In the genomic region with DNA sequence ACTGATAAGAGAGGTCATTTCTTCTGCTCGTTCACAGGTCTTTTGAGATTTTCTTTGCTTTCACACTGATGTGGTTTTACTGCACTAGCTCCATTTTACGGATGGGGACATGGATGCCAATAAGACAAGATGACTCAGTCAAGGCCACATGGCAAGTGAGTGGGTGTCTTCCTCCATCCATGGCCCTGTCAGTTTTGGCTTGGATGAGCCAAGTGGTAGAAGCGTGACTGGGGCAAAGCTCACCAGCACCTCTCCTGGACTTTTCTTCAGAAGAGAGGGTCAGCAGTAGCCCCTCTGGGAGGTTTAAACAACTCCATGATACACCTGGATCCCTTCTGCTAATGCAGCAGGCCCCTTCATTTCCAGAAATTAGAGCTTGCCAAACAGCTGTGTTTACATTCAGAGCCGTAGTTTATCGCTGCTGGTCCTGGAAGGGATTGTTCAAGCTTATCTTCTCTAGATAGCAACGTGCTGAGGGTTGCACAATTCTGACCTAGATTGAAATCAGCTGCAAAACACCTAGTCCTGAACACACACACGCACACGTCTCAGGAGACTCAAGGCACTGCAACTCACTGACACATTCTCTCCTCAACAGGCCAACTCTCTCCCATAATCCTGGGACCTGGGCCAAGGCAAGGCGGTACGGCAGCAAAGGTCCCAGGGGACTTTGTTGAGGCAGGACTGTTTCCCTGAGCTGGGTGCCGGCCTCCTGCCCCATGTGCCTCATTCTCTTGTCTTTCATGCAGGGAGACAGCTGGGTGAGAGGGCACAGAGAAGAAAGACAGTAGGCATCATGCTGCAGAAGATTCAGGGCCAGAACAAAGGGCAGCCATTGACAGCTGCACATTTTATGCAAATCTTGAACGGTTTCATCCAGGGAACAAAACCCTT, we compare ENCODE assay signal across 1 cellular context.
TF ChIP-seq lines count a peak whose summit lies in the region.

No MANE protein-coding gene starts in this region.

TF ChIP-seq in K562, 482 proteins besides CTCF, POLR2A, EP300 and RAD21 (continued from another document and continues in another):
- TF ChIP-seq, protein P1, sequence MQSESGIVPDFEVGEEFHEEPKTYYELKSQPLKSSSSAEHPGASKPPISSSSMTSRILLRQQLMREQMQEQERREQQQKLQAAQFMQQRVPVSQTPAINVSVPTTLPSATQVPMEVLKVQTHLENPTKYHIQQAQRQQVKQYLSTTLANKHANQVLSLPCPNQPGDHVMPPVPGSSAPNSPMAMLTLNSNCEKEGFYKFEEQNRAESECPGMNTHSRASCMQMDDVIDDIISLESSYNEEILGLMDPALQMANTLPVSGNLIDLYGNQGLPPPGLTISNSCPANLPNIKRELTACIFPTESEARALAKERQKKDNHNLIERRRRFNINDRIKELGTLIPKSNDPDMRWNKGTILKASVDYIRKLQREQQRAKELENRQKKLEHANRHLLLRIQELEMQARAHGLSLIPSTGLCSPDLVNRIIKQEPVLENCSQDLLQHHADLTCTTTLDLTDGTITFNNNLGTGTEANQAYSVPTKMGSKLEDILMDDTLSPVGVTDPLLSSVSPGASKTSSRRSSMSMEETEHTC (IDR thresholded peaks at IDR 0.05) = no peak
- no peak for TF ChIP-seq MTF1 (CRISPR knock-in tag; IDR thresholded peaks at IDR 0.05; ENCODE audit: borderline replicate concordance)
- no peak for TF ChIP-seq MAFG (tag; conservative IDR thresholded peaks at IDR 0.05)
- TF ChIP-seq TAL1 (IDR thresholded peaks at IDR 0.05) = peak; percentile 81
- peak; percentile 68; the same call in 1 of the 2 replicates for TF ChIP-seq MYC (IDR thresholded peaks at IDR 0.05; ENCODE audit: low read depth, low read length)
- no peak for TF ChIP-seq MYC (CRISPR knock-in tag; IDR thresholded peaks at IDR 0.05; ENCODE audit: borderline replicate concordance, low read depth)
- TF ChIP-seq ZSCAN32 (CRISPR knock-in tag; IDR thresholded peaks at IDR 0.05) = no peak
- TF ChIP-seq BCL6 (CRISPR knock-in tag; IDR thresholded peaks at IDR 0.05) = 0 out of 2 replicates have a peak, but pooled peaks have one; percentile 56
- TF ChIP-seq, protein P2, sequence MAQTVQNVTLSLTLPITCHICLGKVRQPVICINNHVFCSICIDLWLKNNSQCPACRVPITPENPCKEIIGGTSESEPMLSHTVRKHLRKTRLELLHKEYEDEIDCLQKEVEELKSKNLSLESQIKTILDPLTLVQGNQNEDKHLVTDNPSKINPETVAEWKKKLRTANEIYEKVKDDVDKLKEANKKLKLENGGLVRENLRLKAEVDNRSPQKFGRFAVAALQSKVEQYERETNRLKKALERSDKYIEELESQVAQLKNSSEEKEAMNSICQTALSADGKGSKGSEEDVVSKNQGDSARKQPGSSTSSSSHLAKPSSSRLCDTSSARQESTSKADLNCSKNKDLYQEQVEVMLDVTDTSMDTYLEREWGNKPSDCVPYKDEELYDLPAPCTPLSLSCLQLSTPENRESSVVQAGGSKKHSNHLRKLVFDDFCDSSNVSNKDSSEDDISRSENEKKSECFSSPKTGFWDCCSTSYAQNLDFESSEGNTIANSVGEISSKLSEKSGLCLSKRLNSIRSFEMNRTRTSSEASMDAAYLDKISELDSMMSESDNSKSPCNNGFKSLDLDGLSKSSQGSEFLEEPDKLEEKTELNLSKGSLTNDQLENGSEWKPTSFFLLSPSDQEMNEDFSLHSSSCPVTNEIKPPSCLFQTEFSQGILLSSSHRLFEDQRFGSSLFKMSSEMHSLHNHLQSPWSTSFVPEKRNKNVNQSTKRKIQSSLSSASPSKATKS (CRISPR knock-in tag; IDR thresholded peaks at IDR 0.05) = no peak
- TF ChIP-seq PHB2 (IDR thresholded peaks at IDR 0.05; ENCODE audit: low read depth) = no peak
- TF ChIP-seq, protein P3, sequence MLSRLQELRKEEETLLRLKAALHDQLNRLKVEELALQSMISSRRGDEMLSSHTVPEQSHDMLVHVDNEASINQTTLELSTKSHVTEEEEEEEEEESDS (CRISPR knock-in tag; IDR thresholded peaks at IDR 0.05) = no peak
- TF ChIP-seq, protein P4, sequence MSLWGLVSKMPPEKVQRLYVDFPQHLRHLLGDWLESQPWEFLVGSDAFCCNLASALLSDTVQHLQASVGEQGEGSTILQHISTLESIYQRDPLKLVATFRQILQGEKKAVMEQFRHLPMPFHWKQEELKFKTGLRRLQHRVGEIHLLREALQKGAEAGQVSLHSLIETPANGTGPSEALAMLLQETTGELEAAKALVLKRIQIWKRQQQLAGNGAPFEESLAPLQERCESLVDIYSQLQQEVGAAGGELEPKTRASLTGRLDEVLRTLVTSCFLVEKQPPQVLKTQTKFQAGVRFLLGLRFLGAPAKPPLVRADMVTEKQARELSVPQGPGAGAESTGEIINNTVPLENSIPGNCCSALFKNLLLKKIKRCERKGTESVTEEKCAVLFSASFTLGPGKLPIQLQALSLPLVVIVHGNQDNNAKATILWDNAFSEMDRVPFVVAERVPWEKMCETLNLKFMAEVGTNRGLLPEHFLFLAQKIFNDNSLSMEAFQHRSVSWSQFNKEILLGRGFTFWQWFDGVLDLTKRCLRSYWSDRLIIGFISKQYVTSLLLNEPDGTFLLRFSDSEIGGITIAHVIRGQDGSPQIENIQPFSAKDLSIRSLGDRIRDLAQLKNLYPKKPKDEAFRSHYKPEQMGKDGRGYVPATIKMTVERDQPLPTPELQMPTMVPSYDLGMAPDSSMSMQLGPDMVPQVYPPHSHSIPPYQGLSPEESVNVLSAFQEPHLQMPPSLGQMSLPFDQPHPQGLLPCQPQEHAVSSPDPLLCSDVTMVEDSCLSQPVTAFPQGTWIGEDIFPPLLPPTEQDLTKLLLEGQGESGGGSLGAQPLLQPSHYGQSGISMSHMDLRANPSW (CRISPR knock-in tag; IDR thresholded peaks at IDR 0.05) = no peak
- no peak for TF ChIP-seq SIRT6 (IDR thresholded peaks at IDR 0.05; ENCODE audit: low read depth, low read length)
- no peak for TF ChIP-seq HDAC3 (IDR thresholded peaks at IDR 0.05; ENCODE audit: borderline replicate concordance, partially characterized antibody)
- no peak for TF ChIP-seq RBM14 (IDR thresholded peaks at IDR 0.05; ENCODE audit: borderline replicate concordance, insufficient read depth, low read depth, low read length)
- TF ChIP-seq, protein P5, sequence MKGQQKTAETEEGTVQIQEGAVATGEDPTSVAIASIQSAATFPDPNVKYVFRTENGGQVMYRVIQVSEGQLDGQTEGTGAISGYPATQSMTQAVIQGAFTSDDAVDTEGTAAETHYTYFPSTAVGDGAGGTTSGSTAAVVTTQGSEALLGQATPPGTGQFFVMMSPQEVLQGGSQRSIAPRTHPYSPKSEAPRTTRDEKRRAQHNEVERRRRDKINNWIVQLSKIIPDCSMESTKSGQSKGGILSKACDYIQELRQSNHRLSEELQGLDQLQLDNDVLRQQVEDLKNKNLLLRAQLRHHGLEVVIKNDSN (CRISPR knock-in tag; IDR thresholded peaks at IDR 0.05) = no peak
- no peak for TF ChIP-seq TEAD2 (tag; IDR thresholded peaks at IDR 0.05)
- TF ChIP-seq, protein P6, sequence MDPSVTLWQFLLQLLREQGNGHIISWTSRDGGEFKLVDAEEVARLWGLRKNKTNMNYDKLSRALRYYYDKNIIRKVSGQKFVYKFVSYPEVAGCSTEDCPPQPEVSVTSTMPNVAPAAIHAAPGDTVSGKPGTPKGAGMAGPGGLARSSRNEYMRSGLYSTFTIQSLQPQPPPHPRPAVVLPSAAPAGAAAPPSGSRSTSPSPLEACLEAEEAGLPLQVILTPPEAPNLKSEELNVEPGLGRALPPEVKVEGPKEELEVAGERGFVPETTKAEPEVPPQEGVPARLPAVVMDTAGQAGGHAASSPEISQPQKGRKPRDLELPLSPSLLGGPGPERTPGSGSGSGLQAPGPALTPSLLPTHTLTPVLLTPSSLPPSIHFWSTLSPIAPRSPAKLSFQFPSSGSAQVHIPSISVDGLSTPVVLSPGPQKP (CRISPR knock-in tag; IDR thresholded peaks at IDR 0.05) = no peak
- TF ChIP-seq TRIM24 (IDR thresholded peaks at IDR 0.05) = peak; percentile 89
- TF ChIP-seq CBFA2T3 (IDR thresholded peaks at IDR 0.05) = peak; percentile 91
- TF ChIP-seq, protein P7, sequence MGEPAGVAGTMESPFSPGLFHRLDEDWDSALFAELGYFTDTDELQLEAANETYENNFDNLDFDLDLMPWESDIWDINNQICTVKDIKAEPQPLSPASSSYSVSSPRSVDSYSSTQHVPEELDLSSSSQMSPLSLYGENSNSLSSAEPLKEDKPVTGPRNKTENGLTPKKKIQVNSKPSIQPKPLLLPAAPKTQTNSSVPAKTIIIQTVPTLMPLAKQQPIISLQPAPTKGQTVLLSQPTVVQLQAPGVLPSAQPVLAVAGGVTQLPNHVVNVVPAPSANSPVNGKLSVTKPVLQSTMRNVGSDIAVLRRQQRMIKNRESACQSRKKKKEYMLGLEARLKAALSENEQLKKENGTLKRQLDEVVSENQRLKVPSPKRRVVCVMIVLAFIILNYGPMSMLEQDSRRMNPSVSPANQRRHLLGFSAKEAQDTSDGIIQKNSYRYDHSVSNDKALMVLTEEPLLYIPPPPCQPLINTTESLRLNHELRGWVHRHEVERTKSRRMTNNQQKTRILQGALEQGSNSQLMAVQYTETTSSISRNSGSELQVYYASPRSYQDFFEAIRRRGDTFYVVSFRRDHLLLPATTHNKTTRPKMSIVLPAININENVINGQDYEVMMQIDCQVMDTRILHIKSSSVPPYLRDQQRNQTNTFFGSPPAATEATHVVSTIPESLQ (CRISPR knock-in tag; IDR thresholded peaks at IDR 0.05) = no peak
- TF ChIP-seq, protein P8, sequence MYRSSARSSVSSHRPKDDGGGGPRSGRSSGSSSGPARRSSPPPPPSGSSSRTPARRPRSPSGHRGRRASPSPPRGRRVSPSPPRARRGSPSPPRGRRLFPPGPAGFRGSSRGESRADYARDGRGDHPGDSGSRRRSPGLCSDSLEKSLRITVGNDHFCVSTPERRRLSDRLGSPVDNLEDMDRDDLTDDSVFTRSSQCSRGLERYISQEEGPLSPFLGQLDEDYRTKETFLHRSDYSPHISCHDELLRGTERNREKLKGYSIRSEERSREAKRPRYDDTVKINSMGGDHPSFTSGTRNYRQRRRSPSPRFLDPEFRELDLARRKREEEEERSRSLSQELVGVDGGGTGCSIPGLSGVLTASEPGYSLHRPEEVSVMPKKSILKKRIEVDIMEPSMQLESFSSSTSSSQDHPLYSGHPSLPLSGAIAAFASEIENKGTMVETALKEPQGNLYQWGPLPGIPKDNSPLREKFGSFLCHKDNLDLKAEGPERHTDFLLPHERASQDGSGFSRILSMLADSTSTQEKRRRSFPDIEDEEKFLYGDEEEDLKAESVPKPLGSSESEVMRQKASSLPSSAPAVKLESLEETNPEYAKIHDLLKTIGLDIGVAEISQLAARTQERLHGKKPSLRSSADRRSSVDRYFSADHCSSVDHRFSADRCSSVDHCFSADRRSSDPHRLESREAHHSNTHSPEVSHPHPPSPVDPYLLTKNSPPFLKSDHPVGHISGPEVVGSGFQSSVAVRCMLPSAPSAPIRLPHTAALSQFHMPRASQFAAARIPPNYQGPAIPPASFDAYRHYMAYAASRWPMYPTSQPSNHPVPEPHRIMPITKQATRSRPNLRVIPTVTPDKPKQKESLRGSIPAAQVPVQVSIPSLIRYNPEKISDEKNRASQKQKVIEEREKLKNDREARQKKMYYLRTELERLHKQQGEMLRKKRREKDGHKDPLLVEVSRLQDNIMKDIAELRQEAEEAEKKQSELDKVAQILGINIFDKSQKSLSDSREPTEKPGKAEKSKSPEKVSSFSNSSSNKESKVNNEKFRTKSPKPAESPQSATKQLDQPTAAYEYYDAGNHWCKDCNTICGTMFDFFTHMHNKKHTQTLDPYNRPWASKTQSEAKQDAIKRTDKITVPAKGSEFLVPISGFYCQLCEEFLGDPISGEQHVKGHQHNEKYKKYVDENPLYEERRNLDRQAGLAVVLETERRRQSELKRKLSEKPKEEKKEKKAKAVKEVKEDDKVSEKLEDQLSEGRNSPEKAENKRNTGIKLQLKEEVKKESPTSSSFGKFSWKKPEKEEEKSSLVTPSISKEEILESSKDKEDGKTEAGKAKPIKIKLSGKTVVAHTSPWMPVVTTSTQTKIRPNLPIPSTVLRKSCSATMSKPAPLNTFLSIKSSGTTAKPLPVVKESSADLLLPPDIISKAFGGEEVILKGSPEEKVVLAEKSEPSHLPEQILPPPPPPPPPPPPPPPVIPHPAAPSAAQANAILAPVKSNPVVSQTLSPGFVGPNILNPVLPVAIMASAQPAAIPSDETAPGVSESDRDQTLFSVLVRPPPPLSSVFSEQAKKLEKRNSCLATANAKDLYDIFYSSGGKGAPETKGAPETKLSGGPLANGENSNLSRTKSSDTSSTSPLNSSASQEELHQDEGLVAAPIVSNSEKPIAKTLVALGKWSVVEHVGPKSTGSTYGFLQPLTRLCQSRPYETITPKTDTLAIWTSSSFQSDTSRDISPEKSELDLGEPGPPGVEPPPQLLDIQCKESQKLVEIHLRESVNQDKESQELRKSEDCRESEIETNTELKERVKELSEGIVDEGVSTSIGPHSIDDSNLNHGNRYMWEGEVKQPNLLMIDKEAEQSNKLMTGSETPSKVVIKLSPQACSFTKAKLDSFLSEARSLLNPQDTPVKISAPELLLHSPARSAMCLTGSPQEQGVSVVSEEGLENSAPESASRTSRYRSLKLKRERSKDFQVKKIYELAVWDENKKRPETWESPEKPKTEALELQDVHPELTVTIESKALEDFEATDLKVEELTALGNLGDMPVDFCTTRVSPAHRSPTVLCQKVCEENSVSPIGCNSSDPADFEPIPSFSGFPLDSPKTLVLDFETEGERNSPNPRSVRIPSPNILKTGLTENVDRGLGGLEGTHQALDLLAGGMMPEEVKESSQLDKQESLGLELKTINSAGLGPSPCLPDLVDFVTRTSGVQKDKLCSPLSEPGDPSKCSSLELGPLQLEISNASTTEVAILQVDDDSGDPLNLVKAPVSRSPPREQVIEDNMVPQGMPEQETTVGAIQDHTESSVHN (IDR thresholded peaks at IDR 0.05; ENCODE audit: borderline replicate concordance in 1 of 2, low read depth in 1 of 2) = peak in 1 of 2 experiments; percentile 67; a peak in 2 of 4 replicates
- TF ChIP-seq MXI1 (IDR thresholded peaks at IDR 0.05; ENCODE audit: low read depth, low read length) = no peak
- TF ChIP-seq ZNF707 (CRISPR knock-in tag; conservative IDR thresholded peaks at IDR 0.05) = no peak
- TF ChIP-seq ARHGAP35 (IDR thresholded peaks at IDR 0.05; ENCODE audit: partially characterized antibody) = no peak
- TF ChIP-seq, protein P9, sequence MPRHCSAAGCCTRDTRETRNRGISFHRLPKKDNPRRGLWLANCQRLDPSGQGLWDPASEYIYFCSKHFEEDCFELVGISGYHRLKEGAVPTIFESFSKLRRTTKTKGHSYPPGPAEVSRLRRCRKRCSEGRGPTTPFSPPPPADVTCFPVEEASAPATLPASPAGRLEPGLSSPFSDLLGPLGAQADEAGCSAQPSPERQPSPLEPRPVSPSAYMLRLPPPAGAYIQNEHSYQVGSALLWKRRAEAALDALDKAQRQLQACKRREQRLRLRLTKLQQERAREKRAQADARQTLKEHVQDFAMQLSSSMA (CRISPR knock-in tag; IDR thresholded peaks at IDR 0.05) = no peak
- TF ChIP-seq SREBF1 (IDR thresholded peaks at IDR 0.05; ENCODE audit: borderline replicate concordance, low read depth, low read length) = no peak
- TF ChIP-seq, protein P10, sequence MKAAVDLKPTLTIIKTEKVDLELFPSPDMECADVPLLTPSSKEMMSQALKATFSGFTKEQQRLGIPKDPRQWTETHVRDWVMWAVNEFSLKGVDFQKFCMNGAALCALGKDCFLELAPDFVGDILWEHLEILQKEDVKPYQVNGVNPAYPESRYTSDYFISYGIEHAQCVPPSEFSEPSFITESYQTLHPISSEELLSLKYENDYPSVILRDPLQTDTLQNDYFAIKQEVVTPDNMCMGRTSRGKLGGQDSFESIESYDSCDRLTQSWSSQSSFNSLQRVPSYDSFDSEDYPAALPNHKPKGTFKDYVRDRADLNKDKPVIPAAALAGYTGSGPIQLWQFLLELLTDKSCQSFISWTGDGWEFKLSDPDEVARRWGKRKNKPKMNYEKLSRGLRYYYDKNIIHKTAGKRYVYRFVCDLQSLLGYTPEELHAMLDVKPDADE (conservative IDR thresholded peaks at IDR 0.05; ENCODE audit: control insufficient read depth, low read depth, low read length) = no peak
- no peak for TF ChIP-seq NFATC3 (IDR thresholded peaks at IDR 0.05)
